1 cellular context compared by ENCODE assay signal in the genomic region with DNA sequence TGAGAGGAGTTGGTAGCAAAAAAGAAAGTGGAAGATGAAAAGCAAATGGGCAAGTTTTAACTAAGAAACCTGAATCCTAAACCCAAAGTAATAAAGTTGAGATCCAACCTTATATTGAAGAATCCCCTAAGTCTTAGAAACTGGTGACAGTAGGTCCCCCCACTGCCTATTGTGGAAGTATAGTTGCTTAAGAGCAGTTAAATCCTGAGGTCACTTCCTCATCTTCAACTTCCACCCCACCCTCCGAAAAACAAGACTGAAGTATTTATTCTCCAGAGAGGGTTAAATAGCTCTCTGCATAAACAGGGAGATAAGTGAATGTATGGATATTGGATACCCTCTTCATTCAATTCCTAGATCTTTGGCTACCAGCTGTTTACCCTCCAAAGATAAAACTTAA.
TF ChIP-seq lines count a peak whose summit lies in the region.

No MANE protein-coding gene starts in this region.

TF ChIP-seq in GM12878, 131 proteins besides CTCF, POLR2A, EP300 and RAD21:
- TF ChIP-seq GABPA (IDR thresholded peaks at IDR 0.05; ENCODE audit: low read depth) (0 out of 2 replicates have a peak, but pooled peaks have one; percentile 28), CEBPB (IDR thresholded peaks at IDR 0.05; ENCODE audit: borderline replicate concordance in 1 of 2, low read depth in 2 of 2, low read length in 2 of 2) (no peak), MTA3 (IDR thresholded peaks at IDR 0.05; ENCODE audit: borderline replicate concordance, low read length) (no peak), KDM1A (IDR thresholded peaks at IDR 0.05; ENCODE audit: borderline replicate concordance) (no peak), SPI1 (IDR thresholded peaks at IDR 0.05; ENCODE audit: borderline replicate concordance, insufficient read depth, low read depth, low read length) (peak; percentile 42; the same call in 1 of the 2 replicates), CBX3 (IDR thresholded peaks at IDR 0.05; ENCODE audit: borderline replicate concordance, low read depth) (no peak), PAX5 (IDR thresholded peaks at IDR 0.05; ENCODE audit: borderline replicate concordance, low read depth, low read length) (no peak)
